In the genomic region with DNA sequence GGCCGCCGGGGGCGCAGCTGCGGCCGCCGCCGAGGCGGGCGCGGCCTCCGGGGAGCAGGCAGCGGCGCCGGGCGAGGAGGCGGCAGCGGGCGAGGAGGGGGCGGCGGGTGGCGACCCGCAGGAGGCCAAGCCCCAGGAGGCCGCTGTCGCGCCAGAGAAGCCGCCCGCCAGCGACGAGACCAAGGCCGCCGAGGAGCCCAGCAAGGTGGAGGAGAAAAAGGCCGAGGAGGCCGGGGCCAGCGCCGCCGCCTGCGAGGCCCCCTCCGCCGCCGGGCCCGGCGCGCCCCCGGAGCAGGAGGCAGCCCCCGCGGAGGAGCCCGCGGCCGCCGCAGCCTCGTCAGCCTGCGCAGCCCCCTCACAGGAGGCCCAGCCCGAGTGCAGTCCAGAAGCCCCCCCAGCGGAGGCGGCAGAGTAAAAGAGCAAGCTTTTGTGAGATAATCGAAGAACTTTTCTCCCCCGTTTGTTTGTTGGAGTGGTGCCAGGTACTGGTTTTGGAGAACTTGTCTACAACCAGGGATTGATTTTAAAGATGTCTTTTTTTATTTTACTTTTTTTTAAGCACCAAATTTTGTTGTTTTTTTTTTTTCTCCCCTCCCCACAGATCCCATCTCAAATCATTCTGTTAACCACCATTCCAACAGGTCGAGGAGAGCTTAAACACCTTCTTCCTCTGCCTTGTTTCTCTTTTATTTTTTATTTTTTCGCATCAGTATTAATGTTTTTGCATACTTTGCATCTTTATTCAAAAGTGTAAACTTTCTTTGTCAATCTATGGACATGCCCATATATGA, we compare ENCODE assay signal across 8 cellular contexts. TPM values are rescaled to one million over a fixed set of nuclear protein-coding genes. Genes with fewer than 3 reads are reported as not detected.
DNase-seq lines count a peak whose midpoint lies in the region; ATAC-seq and TF ChIP-seq lines count a peak whose summit lies in the region.

No MANE protein-coding gene starts in this region.

- intact Hi-C loops in activated T-helper 2 cell treated with anti-CD3 and anti-CD28 coated beads, Interferon-gamma antibody, Interleukin-2, Interleukin-4, amounts not matched to agents 10 μg/mL and 5 μg/mL and 100 μg/mL, durations not matched to agents 14 hours and 24 hours and 36 hours (cut with micrococcal nuclease): no loop called here
- intact Hi-C loops in left cardiac atrium (cut with DNase I) (no loop called here), gastrocnemius medialis (cut with DNase I; ENCODE audit: low total_unique reads) (no loop called here)

- TF ChIP-seq CTCF in gastrocnemius medialis (IDR thresholded peaks at IDR 0.05 in 4 of 5, conservative IDR thresholded peaks at IDR 0.05 in 1 of 5): no peak

- in situ Hi-C loops in gastrocnemius medialis (cut with MboI; ENCODE audit: low sequenced_read_pairs in 4 of 4): loop anchor here in 2 of 4 donors (10.0 to 25.0 kb wide), 2 partner anchors 548 to 556 kb away; no protein-coding TSS in a partner anchor

- no peaks in the 10 kb centered on the region for H3K36me3 ChIP-seq in gastrocnemius medialis

- H3K4me1 Mint-ChIP-seq in activated T-helper 2 cell treated with anti-CD3 and anti-CD28 coated beads, Interferon-gamma antibody, Interleukin-2, Interleukin-4, amounts not matched to agents 10 μg/mL and 5 μg/mL and 100 μg/mL, durations not matched to agents 14 hours and 24 hours and 36 hours (ENCODE audit: low read depth): peaks cover 16% of the 10 kb centered on the region

- H3K27ac ChIP-seq in gastrocnemius medialis: peak overlapping the region; percentile 83 to 93 (median 90)

- H3K4me3 ChIP-seq in gastrocnemius medialis: peak overlapping the region; percentile 70 to 94 (median 75)

- DNase-seq in NCI-H2196 (lab: John Stamatoyannopoulos, UW; ENCODE audit: unreplicated experiment) (peak; percentile 14), NCI-H2196 treated with DMSO at 0.1 percent for 48 hours (lab: John Stamatoyannopoulos, UW; ENCODE audit: unreplicated experiment) (no peak), left cardiac atrium (peak; percentile 48), gastrocnemius medialis (peak in 1 of 2 donors; percentile 16)
- DNase-seq in activated T-helper 2 cell treated with anti-CD3 and anti-CD28 coated beads, Interferon-gamma antibody, Interleukin-2, Interleukin-4, amounts not matched to agents 10 μg/mL and 5 μg/mL and 100 μg/mL, durations not matched to agents 14 hours and 24 hours and 36 hours (ENCODE audit: low spot score): no peak
- DNase-seq in activated CD4-positive, alpha-beta T cell treated with anti-CD3 and anti-CD28 coated beads for 4 hours: no peak
- no peak for DNase-seq in activated naive CD4-positive, alpha-beta T cell treated with Interleukin-2 at 50 U/mL for 16 hours

- no peaks in the 10 kb centered on the region for H3K27me3 ChIP-seq in gastrocnemius medialis

- peaks cover 0 to 10% of the 10 kb centered on the region in 2 donors for H3K4me1 ChIP-seq in gastrocnemius medialis

- ATAC-seq in left cardiac atrium (no peak), gastrocnemius medialis (peak in 1 of 2 donors; percentile 35), GM21619 (IDR thresholded peaks at IDR 0.05; ENCODE audit: unreplicated experiment) (no peak)

- H3K9me3 Mint-ChIP-seq in activated T-helper 2 cell treated with anti-CD3 and anti-CD28 coated beads, Interferon-gamma antibody, Interleukin-2, Interleukin-4, amounts not matched to agents 10 μg/mL and 5 μg/mL and 100 μg/mL, durations not matched to agents 14 hours and 24 hours and 36 hours: no peaks in the 10 kb centered on the region

- peaks cover 32% of the 10 kb centered on the region for H3K27me3 Mint-ChIP-seq in activated T-helper 2 cell treated with anti-CD3 and anti-CD28 coated beads, Interferon-gamma antibody, Interleukin-2, Interleukin-4, amounts not matched to agents 10 μg/mL and 5 μg/mL and 100 μg/mL, durations not matched to agents 14 hours and 24 hours and 36 hours (ENCODE audit: low read depth)

- no peaks in the 10 kb centered on the region for H3K36me3 Mint-ChIP-seq in activated T-helper 2 cell treated with anti-CD3 and anti-CD28 coated beads, Interferon-gamma antibody, Interleukin-2, Interleukin-4, amounts not matched to agents 10 μg/mL and 5 μg/mL and 100 μg/mL, durations not matched to agents 14 hours and 24 hours and 36 hours (ENCODE audit: low read depth)

- H3K4me3 Mint-ChIP-seq in activated T-helper 2 cell treated with anti-CD3 and anti-CD28 coated beads, Interferon-gamma antibody, Interleukin-2, Interleukin-4, amounts not matched to agents 10 μg/mL and 5 μg/mL and 100 μg/mL, durations not matched to agents 14 hours and 24 hours and 36 hours (ENCODE audit: low read depth): peak overlapping the region; percentile 40

- TF ChIP-seq POLR2A in gastrocnemius medialis (IDR thresholded peaks at IDR 0.05): no peak

- no peaks in the 10 kb centered on the region for H3K9me3 ChIP-seq in gastrocnemius medialis

- no peak overlapping the region for H3K27ac Mint-ChIP-seq in activated T-helper 2 cell treated with anti-CD3 and anti-CD28 coated beads, Interferon-gamma antibody, Interleukin-2, Interleukin-4, amounts not matched to agents 10 μg/mL and 5 μg/mL and 100 μg/mL, durations not matched to agents 14 hours and 24 hours and 36 hours

RNA-seq across cellular contexts. Expression of gene MARCKS, which starts 3.2 kb away (rescaled TPM):
- total RNA-seq in activated T-helper 2 cell treated with anti-CD3 and anti-CD28 coated beads, Interferon-gamma antibody, Interleukin-2, Interleukin-4, amounts not matched to agents 10 μg/mL and 5 μg/mL and 100 μg/mL, durations not matched to agents 14 hours and 24 hours and 36 hours: 0.28 and 0.34 TPM in 2 replicates
- 10 to 100 TPM; 23.0 to 32.6 TPM for total RNA-seq in left cardiac atrium
- 1 to 10 TPM; 4.3 to 7.1 (median 5.4) TPM for total RNA-seq in gastrocnemius medialis

Comparison
In these comparisons a context has a peak if more than half of its experiments do, and no peak if none do; other contexts are left out.
1. DNase-seq: peak in NCI-H2196 (single experiment) and left cardiac atrium (single experiment); none in NCI-H2196 treated with DMSO at 0.1 percent for 48 hours (single experiment), activated T-helper 2 cell treated with anti-CD3 and anti-CD28 coated beads, Interferon-gamma antibody, Interleukin-2, Interleukin-4, amounts not matched to agents 10 μg/mL and 5 μg/mL and 100 μg/mL, durations not matched to agents 14 hours and 24 hours and 36 hours (single experiment), activated CD4-positive, alpha-beta T cell treated with anti-CD3 and anti-CD28 coated beads for 4 hours (0 of 2) and activated naive CD4-positive, alpha-beta T cell treated with Interleukin-2 at 50 U/mL for 16 hours (single experiment).